ENCODE assay signal across 8 cellular contexts in genomic region chr11:12109591-12110196, GRCh38. TPM values are rescaled to one million over a fixed set of nuclear protein-coding genes. Genes with fewer than 3 reads are reported as not detected.
DNase-seq lines count a peak whose midpoint lies in the region; ATAC-seq and TF ChIP-seq lines count a peak whose summit lies in the region.

No MANE protein-coding gene starts in this region.

- H3F3A ChIP-seq in smooth muscle cell (ENCODE audit: low read depth) = peaks cover 4% of the 10 kb centered on the region

- no peaks in the 10 kb centered on the region for H3K27me3 Mint-ChIP-seq in activated CD8-positive, alpha-beta T cell treated with anti-CD3 and anti-CD28 coated beads, Interleukin-2, amount 10 ng/mL, durations not matched to agents 7 days and 5 days (ENCODE audit: low read depth)

- 37% methylated on average over 7 of the region's 7 CpGs for WGBS in hepatocyte (ENCODE audit: low lambda C conversion rate, missing lambda C conversion rate)
- 39% methylated on average over 7 of the region's 7 CpGs for WGBS in smooth muscle cell (ENCODE audit: low lambda C conversion rate)

- peak overlapping the region; percentile 72 for H3K9ac ChIP-seq in HCT116 (ENCODE audit: low read length)
- H3K9ac ChIP-seq in smooth muscle cell (ENCODE audit: low read depth) = no peak overlapping the region

- intact Hi-C loops in HCT116 (cut with micrococcal nuclease) = no loop called here

- no peaks in the 10 kb centered on the region for H3K36me3 Mint-ChIP-seq in activated CD8-positive, alpha-beta T cell treated with anti-CD3 and anti-CD28 coated beads, Interleukin-2, amount 10 ng/mL, durations not matched to agents 7 days and 5 days (ENCODE audit: low read depth)

- peak overlapping the region; percentile 80 for H3K4me3 Mint-ChIP-seq in activated CD8-positive, alpha-beta T cell treated with anti-CD3 and anti-CD28 coated beads, Interleukin-2, amount 10 ng/mL, durations not matched to agents 7 days and 5 days

- H3K4me1 Mint-ChIP-seq in activated CD8-positive, alpha-beta T cell treated with anti-CD3 and anti-CD28 coated beads, Interleukin-2, amount 10 ng/mL, durations not matched to agents 7 days and 5 days (ENCODE audit: low read depth) = peaks cover 47% of the 10 kb centered on the region

- ATAC-seq in HCT116 = no peak
- peak; percentile 0 for ATAC-seq in activated CD8-positive, alpha-beta T cell treated with anti-CD3 and anti-CD28 coated beads, Interleukin-2, amount 10 ng/mL, durations not matched to agents 7 days and 5 days

- no peaks in the 10 kb centered on the region for H4K20me1 ChIP-seq in HCT116 (ENCODE audit: insufficient read depth)
- H4K20me1 ChIP-seq in hepatocyte (ENCODE audit: insufficient read depth, poor library complexity, severe bottlenecking) = no peaks in the 10 kb centered on the region
- H4K20me1 ChIP-seq in smooth muscle cell (ENCODE audit: low read depth) = peaks cover 36% of the 10 kb centered on the region

- no peak for TF ChIP-seq CTCF in HCT116 (IDR thresholded peaks at IDR 0.05 in 2 of 3, conservative IDR thresholded peaks at IDR 0.05 in 1 of 3; ENCODE audit: borderline replicate concordance in 1 of 3, insufficient read depth in 1 of 3, low read depth in 2 of 3, low read length in 2 of 3)
- no peak for TF ChIP-seq CTCF in hepatocyte (IDR thresholded peaks at IDR 0.05; ENCODE audit: poor library complexity)
- TF ChIP-seq CTCF in smooth muscle cell (IDR thresholded peaks at IDR 0.05; ENCODE audit: borderline replicate concordance, insufficient read depth, poor library complexity, severe bottlenecking) = no peak

- no peaks in the 10 kb centered on the region for H3K9me3 Mint-ChIP-seq in activated CD8-positive, alpha-beta T cell treated with anti-CD3 and anti-CD28 coated beads, Interleukin-2, amount 10 ng/mL, durations not matched to agents 7 days and 5 days (ENCODE audit: insufficient read depth)

- CTCF ChIA-PET in HCT116 (lab: Charles Lee) = interaction anchor here (1.5 kb wide), 1 partner anchor 22 kb away, joined by 4 read pairs; no protein-coding TSS in a partner anchor
- CTCF ChIA-PET in activated CD8-positive, alpha-beta T cell treated with anti-CD3 and anti-CD28 coated beads, Interleukin-2, amount 10 ng/mL, durations not matched to agents 7 days and 5 days (lab: Charles Lee) = interaction anchor here (0.8 to 3.4 kb wide), 11 partner anchors 11 to 172 kb away, joined by 3 to 17 read pairs (median 6); no protein-coding TSS in a partner anchor

- no peak for TF ChIP-seq RAD21 in HCT116 (IDR thresholded peaks at IDR 0.05; ENCODE audit: low read depth)

- H3K36me3 ChIP-seq in HCT116 (ENCODE audit: control insufficient read depth in 1 of 2, insufficient read depth in 2 of 2, low read length in 2 of 2) (no peaks in the 10 kb centered on the region), hepatocyte (replicated peaks; ENCODE audit: insufficient read depth, low read depth) (no peaks in the 10 kb centered on the region), smooth muscle cell (ENCODE audit: low read depth) (no peaks in the 10 kb centered on the region)

- H3K27ac ChIP-seq in HCT116 (ENCODE audit: low read depth, low read length) (no peak overlapping the region), hepatocyte (peak overlapping the region; percentile 87), smooth muscle cell (ENCODE audit: low read depth) (no peak overlapping the region)

- H3K4me2 ChIP-seq in HCT116 (ENCODE audit: low read length) = peak overlapping the region; percentile 95
- peak overlapping the region; percentile 97 for H3K4me2 ChIP-seq in hepatocyte
- peak overlapping the region; percentile 95 for H3K4me2 ChIP-seq in smooth muscle cell

- H3K4me3 ChIP-seq in HCT116 (replicated peaks in 1 of 2; ENCODE audit: low read depth in 1 of 2, low read length in 2 of 2) (peak overlapping the region; percentile 50 to 75), hepatocyte (no peak overlapping the region), smooth muscle cell (peak overlapping the region; percentile 88)

- POLR2A ChIA-PET in HCT116 (lab: Charles Lee) = interaction anchor here (0.7 to 1.5 kb wide), 4 partner anchors 9 to 953 kb away, joined by 3 read pairs; no protein-coding TSS in a partner anchor
- POLR2A ChIA-PET in activated CD8-positive, alpha-beta T cell treated with anti-CD3 and anti-CD28 coated beads, Interleukin-2, amount 10 ng/mL, durations not matched to agents 7 days and 5 days (lab: Charles Lee) = interaction anchor here (1.0 to 4.4 kb wide), 11 partner anchors 11 to 126 kb away, joined by 3 to 25 read pairs (median 5); no protein-coding TSS in a partner anchor

- RAD21 ChIA-PET in HCT116 (lab: Charles Lee; ENCODE audit: low non-redundant PET in 1 of 2, low total read pairs in 2 of 2, uncharacterized antibody in 2 of 2, unreplicated experiment in 2 of 2) = interaction anchor here in 1 of 2 experiments (0.6 kb wide), 1 partner anchor 10 kb away, joined by 4 read pairs; no protein-coding TSS in a partner anchor

- no peaks in the 10 kb centered on the region for H3K9me2 ChIP-seq in HCT116 (ENCODE audit: insufficient read depth)
- H3K9me2 ChIP-seq in hepatocyte (replicated peaks; ENCODE audit: insufficient read depth) = no peaks in the 10 kb centered on the region

- H3K4me1 ChIP-seq in HCT116 (ENCODE audit: control insufficient read depth in 1 of 2, insufficient read depth in 2 of 2, low read length in 2 of 2) (peaks cover 12 to 24% of the 10 kb centered on the region in 2 experiments), hepatocyte (ENCODE audit: insufficient read depth) (peaks cover 3% of the 10 kb centered on the region), smooth muscle cell (ENCODE audit: low read depth) (peaks cover 15% of the 10 kb centered on the region)

- BruUV-seq in HCT116 (replicated peaks; lab: Mats Ljungman, UMichigan) = TSS peak; percentile 78

- H2AFZ ChIP-seq in HCT116 (ENCODE audit: low read depth, low read length, poor library complexity, severe bottlenecking) (no peak overlapping the region), hepatocyte (peak overlapping the region; percentile 32), smooth muscle cell (ENCODE audit: low read depth) (peak overlapping the region; percentile 42)

- H3K79me2 ChIP-seq in HCT116 (ENCODE audit: insufficient read depth, low read length) (peaks cover 12% of the 10 kb centered on the region; the same call in 1 of the 2 replicates), hepatocyte (peaks cover 29% of the 10 kb centered on the region), smooth muscle cell (ENCODE audit: low read depth) (peaks cover 42% of the 10 kb centered on the region)

- no peak for TF ChIP-seq POLR2A in HCT116 (IDR thresholded peaks at IDR 0.05; ENCODE audit: borderline replicate concordance, extremely low read depth, insufficient read depth, insufficient read length)

- DNase-seq in HCT116 (ENCODE audit: low read depth, low spot score) (no peak), hepatocyte (ENCODE audit: low spot score) (no peak), smooth muscle cell (lab: John Stamatoyannopoulos, UW; ENCODE audit: unreplicated experiment) (no peak), dermis blood vessel endothelial cell (no peak), activated gamma-delta T cell treated with Interleukin-2 at 50 U/mL for 16 hours (no peak), A172 (ENCODE audit: low spot score) (no peak), hypothalamus (lab: John Stamatoyannopoulos, UW) (no peak)
- DNase-seq in activated CD8-positive, alpha-beta T cell treated with anti-CD3 and anti-CD28 coated beads, Interleukin-2, amount 10 ng/mL, durations not matched to agents 7 days and 5 days = no peak

- peak overlapping the region; percentile 89 for H3K27ac Mint-ChIP-seq in activated CD8-positive, alpha-beta T cell treated with anti-CD3 and anti-CD28 coated beads, Interleukin-2, amount 10 ng/mL, durations not matched to agents 7 days and 5 days

- no peaks in the 10 kb centered on the region for H3K9me3 ChIP-seq in HCT116 (ENCODE audit: control insufficient read depth in 1 of 2, insufficient read depth in 1 of 2, low read depth in 1 of 2, low read length in 2 of 2)
- H3K9me3 ChIP-seq in hepatocyte (ENCODE audit: low read depth) = no peaks in the 10 kb centered on the region
- no peaks in the 10 kb centered on the region for H3K9me3 ChIP-seq in smooth muscle cell (replicated peaks; ENCODE audit: low read depth)

- H3K27me3 ChIP-seq in HCT116 (ENCODE audit: insufficient read depth, low read length) = no peaks in the 10 kb centered on the region
- no peaks in the 10 kb centered on the region for H3K27me3 ChIP-seq in hepatocyte
- H3K27me3 ChIP-seq in smooth muscle cell (ENCODE audit: low read depth) = no peaks in the 10 kb centered on the region

TF ChIP-seq in HCT116, 20 proteins besides CTCF, POLR2A, EP300 and RAD21 (continues in another document):
- no peak for TF ChIP-seq POLR2AphosphoS5 (IDR thresholded peaks at IDR 0.05; ENCODE audit: low read depth, low read length)
- no peak for TF ChIP-seq EGR1 (IDR thresholded peaks at IDR 0.05; ENCODE audit: low read depth)
- TF ChIP-seq SIN3A (IDR thresholded peaks at IDR 0.05; ENCODE audit: low read depth) = no peak
- no peak for TF ChIP-seq ELF1 (IDR thresholded peaks at IDR 0.05; ENCODE audit: borderline replicate concordance, low read depth)
- TF ChIP-seq SP1 (IDR thresholded peaks at IDR 0.05; ENCODE audit: low read depth) = no peak
- TF ChIP-seq ZBTB33 (IDR thresholded peaks at IDR 0.05; ENCODE audit: extremely low read depth, insufficient replicate concordance, low read length) = no peak
- no peak for TF ChIP-seq FOSL1 (IDR thresholded peaks at IDR 0.05; ENCODE audit: low read depth)

RNA-seq across cellular contexts. Expression of gene MICAL2, which starts 0.7 kb away (rescaled TPM):
- total RNA-seq in HCT116 (2021; ENCODE audit: unreplicated experiment) (37.4 TPM), hepatocyte (55.6 and 56.0 TPM in 2 replicates), smooth muscle cell (278 and 287 TPM in 2 replicates), dermis blood vessel endothelial cell (110 and 124 TPM in 2 replicates)
- 31.3 and 42.8 TPM in 2 replicates for polyA plus RNA-seq in HCT116 (2012)
- 10 to 100 TPM; 34.9 to 37.5 TPM for total RNA-seq in activated CD8-positive, alpha-beta T cell treated with anti-CD3 and anti-CD28 coated beads, Interleukin-2, amount 10 ng/mL, durations not matched to agents 7 days and 5 days
- polyA plus RNA-seq in hepatocyte (36.8 and 55.8 TPM in 2 replicates), smooth muscle cell (158 and 161 TPM in 2 replicates)
- total RNA-seq in A172 (2014; rRNA removed; shearing (Covaris generic)) = 95.3 and 148 TPM in 2 replicates
